ENCODE assay signal across 18 cellular contexts in the genomic region with DNA sequence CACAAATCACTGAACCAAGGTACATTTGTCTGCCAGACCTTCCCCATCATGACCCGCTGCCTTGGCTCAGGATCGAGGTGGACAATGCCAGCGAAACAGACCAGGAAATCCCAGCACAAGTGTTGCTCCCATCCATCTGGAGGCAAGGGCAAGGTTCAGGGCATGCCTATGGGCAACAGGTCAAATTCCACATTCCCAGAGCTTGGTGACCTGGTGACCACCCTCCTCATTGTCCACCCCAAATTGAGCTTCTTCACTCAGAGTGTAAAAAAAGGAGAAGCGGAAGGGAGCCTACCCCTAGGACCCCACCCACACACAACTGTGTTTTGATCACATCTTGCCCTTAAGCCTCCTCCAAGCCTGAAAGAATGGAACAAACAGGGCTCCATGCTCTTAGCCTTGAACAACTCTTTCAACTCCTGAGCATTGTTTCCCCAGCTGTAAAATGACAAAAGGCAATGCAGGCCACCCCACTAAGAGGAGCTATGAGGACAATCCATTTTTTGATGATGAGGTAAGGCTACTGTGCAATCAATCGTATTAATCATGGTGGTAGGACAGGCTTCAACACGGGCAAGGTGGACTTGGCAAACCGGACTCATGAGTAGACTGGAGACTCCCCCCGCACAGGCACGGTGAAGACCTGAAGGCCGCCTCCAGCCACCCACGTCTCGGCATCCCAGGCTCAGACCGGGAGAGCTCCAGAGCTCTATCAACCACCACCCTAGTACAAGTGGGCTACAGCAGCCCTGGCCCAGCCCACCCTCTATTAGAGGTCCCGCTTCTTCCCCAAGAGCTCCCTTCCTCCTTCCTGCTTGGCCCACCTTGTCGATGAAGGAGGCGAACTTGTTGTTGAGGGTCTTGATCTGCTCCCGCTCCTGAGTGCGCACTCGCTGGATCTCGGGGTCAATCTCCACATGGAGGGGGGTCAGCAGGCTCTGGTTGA. TPM values are rescaled to one million over a fixed set of nuclear protein-coding genes. Genes with fewer than 3 reads are reported as not detected.
DNase-seq lines count a peak whose midpoint lies in the region; ATAC-seq and TF ChIP-seq lines count a peak whose summit lies in the region.
"Had no signal": no experiment of that assay in that cellular context is flagged by ENCODE, and none has a peak within 500 bp of the region (broad histone marks: within the 10 kb centered on the region; RNA-seq: fewer than 3 reads in every experiment).

No MANE protein-coding gene starts in this region.

- peak overlapping the region; percentile 14 for H3K27ac Mint-ChIP-seq in activated naive CD8-positive, alpha-beta T cell
- H3K27ac Mint-ChIP-seq in activated naive CD8-positive, alpha-beta T cell treated with anti-CD3 and anti-CD28 coated beads for 36 hours: no peak overlapping the region

- no peak overlapping the region for H3K4me3 ChIP-seq in body of pancreas
- no peak overlapping the region for H3K4me3 ChIP-seq in mucosa of descending colon
- no peak overlapping the region for H3K4me3 ChIP-seq in upper lobe of right lung

- H3K27ac ChIP-seq in body of pancreas (no peak overlapping the region), upper lobe of right lung (no peak overlapping the region)

- no peaks in the 10 kb centered on the region for H3K36me3 Mint-ChIP-seq in activated naive CD8-positive, alpha-beta T cell
- H3K36me3 Mint-ChIP-seq in activated naive CD8-positive, alpha-beta T cell treated with anti-CD3 and anti-CD28 coated beads for 36 hours: no peaks in the 10 kb centered on the region
- H3K36me3 Mint-ChIP-seq: CD4-positive, alpha-beta memory T cell had no signal

- H3K36me3 ChIP-seq in body of pancreas (replicated peaks in 1 of 2; ENCODE audit: insufficient read depth in 1 of 2, low read depth in 2 of 2): no peaks in the 10 kb centered on the region
- H3K36me3 ChIP-seq in mucosa of descending colon (ENCODE audit: low read depth): no peaks in the 10 kb centered on the region
- no peaks in the 10 kb centered on the region for H3K36me3 ChIP-seq in upper lobe of right lung
- H3K36me3 ChIP-seq: BE2C had no signal

- H3K27me3 Mint-ChIP-seq in activated naive CD8-positive, alpha-beta T cell: no peaks in the 10 kb centered on the region
- H3K27me3 Mint-ChIP-seq in activated naive CD8-positive, alpha-beta T cell treated with anti-CD3 and anti-CD28 coated beads for 36 hours: no peaks in the 10 kb centered on the region

- H3K4me1 Mint-ChIP-seq in activated naive CD8-positive, alpha-beta T cell (ENCODE audit: low read depth): peaks cover 49% of the 10 kb centered on the region
- peaks cover 47% of the 10 kb centered on the region for H3K4me1 Mint-ChIP-seq in activated naive CD8-positive, alpha-beta T cell treated with anti-CD3 and anti-CD28 coated beads for 36 hours

- TF ChIP-seq CTCF in body of pancreas (IDR thresholded peaks at IDR 0.05) (no peak), mucosa of descending colon (IDR thresholded peaks at IDR 0.05) (no peak), upper lobe of right lung (IDR thresholded peaks at IDR 0.05) (no peak)

- ATAC-seq in body of pancreas (peak; percentile 41), mucosa of descending colon (peak; percentile 75), upper lobe of right lung (peak; percentile 7), HG03108 (IDR thresholded peaks at IDR 0.05; ENCODE audit: unreplicated experiment) (no peak)

- no peaks in the 10 kb centered on the region for H3K9me3 ChIP-seq in body of pancreas
- H3K9me3 ChIP-seq in mucosa of descending colon: no peaks in the 10 kb centered on the region
- no peaks in the 10 kb centered on the region for H3K9me3 ChIP-seq in upper lobe of right lung
- H3K9me3 ChIP-seq: BE2C had no signal

- H3K27me3 ChIP-seq in body of pancreas (no peaks in the 10 kb centered on the region), upper lobe of right lung (no peaks in the 10 kb centered on the region)

- intact Hi-C loops in body of pancreas (cut with DNase I) (no loop called here), mucosa of descending colon (cut with DNase I, micrococcal nuclease) (no loop called here), upper lobe of right lung (cut with DNase I) (no loop called here)

- H3K4me3 Mint-ChIP-seq in activated naive CD8-positive, alpha-beta T cell: no peak overlapping the region
- no peak overlapping the region for H3K4me3 Mint-ChIP-seq in activated naive CD8-positive, alpha-beta T cell treated with anti-CD3 and anti-CD28 coated beads for 36 hours
- H3K4me3 Mint-ChIP-seq: CD4-positive, alpha-beta memory T cell had no signal

- no peaks in the 10 kb centered on the region for H3K9me3 Mint-ChIP-seq in activated naive CD8-positive, alpha-beta T cell (ENCODE audit: low read depth)
- no peaks in the 10 kb centered on the region for H3K9me3 Mint-ChIP-seq in activated naive CD8-positive, alpha-beta T cell treated with anti-CD3 and anti-CD28 coated beads for 36 hours
- H3K9me3 Mint-ChIP-seq: CD4-positive, alpha-beta memory T cell had no signal

- H3K4me1 ChIP-seq in body of pancreas (no peaks in the 10 kb centered on the region), mucosa of descending colon (ENCODE audit: low read depth) (no peaks in the 10 kb centered on the region), upper lobe of right lung (no peaks in the 10 kb centered on the region)
- H3K4me1 ChIP-seq: BE2C had no signal

- 82 to 84% methylated on average over 19 to 20 of the region's 20 CpGs for WGBS in body of pancreas, 2 donors

- DNase-seq in activated naive CD8-positive, alpha-beta T cell treated with anti-CD3 and anti-CD28 coated beads for 36 hours: no peak
- no peak for DNase-seq in body of pancreas
- DNase-seq in mucosa of descending colon: peak in 2 of 3 donors; percentile 35 to 36
- peak; percentile 44 for DNase-seq in upper lobe of right lung
- DNase-seq in NOMO-1 treated with dmso at 0.1 percent for 144 hours (lab: John Stamatoyannopoulos, UW; ENCODE audit: unreplicated experiment): no peak
- DNase-seq in inferior parietal cortex (ENCODE audit: extremely low spot score): no peak
- DNase-seq: 8988T; BE2C; CD4-positive, alpha-beta memory T cell; DMS79; MV-4-11; NCI-H1417; NCI-H187 treated with DMSO at 0.1 percent for 48 hours; NK-92 treated with Interleukin-12 subunit alpha and Interleukin-12 subunit beta, amount 100 ng/mL, for 24 hours; RPMI8226 had no signal

- no peak for TF ChIP-seq POLR2A in body of pancreas (IDR thresholded peaks at IDR 0.05)

RNA-seq across cellular contexts. Expression of gene KRT79, which starts 0.9 kb away (rescaled TPM):
- total RNA-seq in activated naive CD8-positive, alpha-beta T cell treated with anti-CD3 and anti-CD28 coated beads for 36 hours: under 1 TPM; 0.95 to 0.96 TPM
- total RNA-seq in body of pancreas: not detected
- total RNA-seq in mucosa of descending colon: not detected
- total RNA-seq in upper lobe of right lung: 5.4 TPM
- total RNA-seq: CD4-positive, alpha-beta memory T cell had no signal

RNA-seq across cellular contexts. Expression of gene KRT78, which starts 15.6 kb away (rescaled TPM):
- not detected for total RNA-seq in activated naive CD8-positive, alpha-beta T cell treated with anti-CD3 and anti-CD28 coated beads for 36 hours
- total RNA-seq in body of pancreas (not detected), mucosa of descending colon (not detected), upper lobe of right lung (not detected)
- total RNA-seq: CD4-positive, alpha-beta memory T cell; HT1080 had no signal

RNA-seq across cellular contexts. Expression of gene KRT4, which starts 19.3 kb away (rescaled TPM):
- under 1 TPM in 1 of 2 experiments, not detected in 1; 0.22 TPM for total RNA-seq in activated naive CD8-positive, alpha-beta T cell treated with anti-CD3 and anti-CD28 coated beads for 36 hours
- total RNA-seq in body of pancreas (under 1 TPM in 1 of 2 donors, not detected in 1; 0.52 TPM), mucosa of descending colon (not detected), upper lobe of right lung (6.8 TPM)
- total RNA-seq: CD4-positive, alpha-beta memory T cell; HT1080 had no signal

RNA-seq across cellular contexts. Expression of gene KRT3, which starts 37.3 kb away (rescaled TPM):
- not detected for total RNA-seq in activated naive CD8-positive, alpha-beta T cell treated with anti-CD3 and anti-CD28 coated beads for 36 hours
- total RNA-seq in body of pancreas: not detected
- not detected for total RNA-seq in mucosa of descending colon
- not detected for total RNA-seq in upper lobe of right lung
- total RNA-seq: CD4-positive, alpha-beta memory T cell had no signal

RNA-seq across cellular contexts. Expression of gene KRT76, which starts 56.1 kb away (rescaled TPM):
- total RNA-seq in activated naive CD8-positive, alpha-beta T cell treated with anti-CD3 and anti-CD28 coated beads for 36 hours: not detected
- not detected for total RNA-seq in body of pancreas
- total RNA-seq in mucosa of descending colon: not detected
- not detected for total RNA-seq in upper lobe of right lung
- total RNA-seq: CD4-positive, alpha-beta memory T cell; HT1080 had no signal

Comparison
In these comparisons a context has a peak if more than half of its experiments do, and no peak if none do; other contexts are left out.
1. DNase-seq: peak in mucosa of descending colon (2 of 3) and upper lobe of right lung (single experiment); none in activated naive CD8-positive, alpha-beta T cell treated with anti-CD3 and anti-CD28 coated beads for 36 hours (single experiment), body of pancreas (0 of 4), NOMO-1 treated with dmso at 0.1 percent for 144 hours (single experiment) and inferior parietal cortex (single experiment).